Comparison of ENCODE assay signal across 29 cellular contexts in genomic region chr5:170644501-170644900, GRCh38.
"Had no signal": no experiment of that assay in that cellular context is flagged by ENCODE, and none has a peak within 500 bp of the region (broad histone marks: within the 10 kb centered on the region; RNA-seq: fewer than 3 reads in every experiment).

No MANE protein-coding gene starts in this region.

- H3K4me3 Mint-ChIP-seq: dendritic cell treated with granulocyte-macrophage colony-stimulating factor and Interleukin-4, amounts not matched to agents 40 ng/mL and 50 ng/mL, for 4 days; naive thymus-derived CD4-positive, alpha-beta T cell; nephron; neural progenitor cell had no signal

- H3K9me3 ChIP-seq: esophagus squamous epithelium, heart right ventricle, left lung, prostate gland, right atrium auricular region, stomach, thyroid gland, vagina had no signal

- H3K4me3 ChIP-seq: esophagus squamous epithelium, heart right ventricle, left lung, neural progenitor cell, prostate gland, right atrium auricular region, stomach, thyroid gland, vagina had no signal

- H3K36me3 Mint-ChIP-seq: naive thymus-derived CD4-positive, alpha-beta T cell; neural progenitor cell had no signal

- H3K9me3 Mint-ChIP-seq: dendritic cell treated with granulocyte-macrophage colony-stimulating factor and Interleukin-4, amounts not matched to agents 40 ng/mL and 50 ng/mL, for 4 days; naive thymus-derived CD4-positive, alpha-beta T cell; nephron; neural progenitor cell had no signal

- H3K27me3 ChIP-seq: neural progenitor cell, right atrium auricular region, thyroid gland, vagina had no signal

- H3K36me3 ChIP-seq: esophagus squamous epithelium, heart right ventricle, left lung, neural progenitor cell, prostate gland, right atrium auricular region, stomach, thyroid gland, vagina had no signal

- ATAC-seq: heart right ventricle; left cardiac atrium; left lung; naive thymus-derived CD4-positive, alpha-beta T cell had no signal

- FAIRE-seq: colon, endometrium, islet of Langerhans, small intestine had no signal

- H2AFZ ChIP-seq: neural progenitor cell had no signal

- H3K4me1 ChIP-seq: esophagus squamous epithelium, left lung, neural progenitor cell, prostate gland, right atrium auricular region, stomach, thyroid gland, vagina had no signal

- H3K27ac Mint-ChIP-seq: dendritic cell treated with granulocyte-macrophage colony-stimulating factor and Interleukin-4, amounts not matched to agents 40 ng/mL and 50 ng/mL, for 4 days; naive thymus-derived CD4-positive, alpha-beta T cell; nephron; neural progenitor cell had no signal

- H3K27ac ChIP-seq: esophagus squamous epithelium, heart right ventricle, left lung, neural progenitor cell, prostate gland, right atrium auricular region, stomach, thyroid gland, vagina had no signal

- H3K4me1 Mint-ChIP-seq: nephron, neural progenitor cell had no signal

- DNase-seq: effector memory CD4-positive, alpha-beta T cell; erythroblast; esophagus squamous epithelium; foreskin melanocyte; glutamatergic neuron; heart right ventricle; hippocampal formation; left cardiac atrium; left lung; mesenchymal stem cell; midbrain; naive thymus-derived CD4-positive, alpha-beta T cell; small intestine; stimulated activated CD4-positive, alpha-beta T cell treated with anti-CD3 and anti-CD28 coated beads, Interleukin-12 subunit alpha, Interleukin-12 subunit beta, amount 100 ng/mL, for 4 hours; stimulated activated CD4-positive, alpha-beta T cell treated with anti-CD3 and anti-CD28 coated beads, Interleukin-1b, Interleukin-23, amount 100 ng/mL, for 48 hours; stimulated activated CD4-positive, alpha-beta T cell treated with anti-CD3 and anti-CD28 coated beads, Interleukin-4, amount 100 ng/mL, for 1 hour; stimulated activated CD8-positive, alpha-beta memory T cell treated with anti-CD3 and anti-CD28 coated beads, Interleukin-4, amount 100 ng/mL, for 48 hours; stimulated activated naive CD4-positive, alpha-beta T cell treated with Interleukin-2 at 50 U/mL for 16 hours; stomach; thyroid gland had no signal

- H3K4me2 ChIP-seq: neural progenitor cell had no signal
